In genomic region chr12:72270246-72270645, GRCh38 we compare ENCODE assay signal across 20 cellular contexts. TPM values are rescaled to one million over a fixed set of nuclear protein-coding genes. Genes with fewer than 3 reads are reported as not detected.
A peak's percentile ranks its signal among the peaks of the same experiment; 100 is the strongest.
DNase-seq lines count a peak whose midpoint lies in the region; ATAC-seq, FAIRE-seq and TF ChIP-seq lines count a peak whose summit lies in the region.
"Had no signal": no experiment of that assay in that cellular context is flagged by ENCODE, and none has a peak within 500 bp of the region (broad histone marks: within the 10 kb centered on the region; RNA-seq: fewer than 3 reads in every experiment).

No MANE protein-coding gene starts in this region.

- H4K20me1 ChIP-seq in GM23248 (ENCODE audit: insufficient read depth) = no peaks in the 10 kb centered on the region
- H4K20me1 ChIP-seq: BLaER1 had no signal

- no peaks in the 10 kb centered on the region for H3K36me3 ChIP-seq in GM23248 (ENCODE audit: low read depth)
- H3K36me3 ChIP-seq in kidney (ENCODE audit: control insufficient read depth in 1 of 2, insufficient read depth in 2 of 2, low read length in 2 of 2) = no peaks in the 10 kb centered on the region
- H3K36me3 ChIP-seq: BLaER1 had no signal

- H3K27me3 Mint-ChIP-seq in WTC11 (ENCODE audit: low read depth) = peaks cover 52% of the 10 kb centered on the region
- peaks cover 49% of the 10 kb centered on the region for H3K27me3 Mint-ChIP-seq in activated T-cell treated with anti-CD3 and anti-CD28 coated beads, Interleukin-2, amount 50 U/mL, for 24 hours

- H3K4me1 ChIP-seq in GM23248 (ENCODE audit: insufficient read depth) (no peaks in the 10 kb centered on the region), kidney (ENCODE audit: control insufficient read depth in 1 of 2, insufficient read depth in 1 of 2, low read depth in 1 of 2, low read length in 2 of 2) (peaks cover 3 to 6% of the 10 kb centered on the region in 2 donors), foreskin keratinocyte (no peaks in the 10 kb centered on the region)
- H3K4me1 ChIP-seq: BLaER1 had no signal

- H3K9me3 ChIP-seq in GM23248 (ENCODE audit: low read depth) = no peaks in the 10 kb centered on the region
- H3K9me3 ChIP-seq in kidney (ENCODE audit: control insufficient read depth in 1 of 2, low read length in 2 of 2) = no peaks in the 10 kb centered on the region

- no peak for TF ChIP-seq CTCF in WTC11 (IDR thresholded peaks at IDR 0.05)
- no peak for TF ChIP-seq CTCF in kidney (IDR thresholded peaks at IDR 0.05; ENCODE audit: borderline replicate concordance, extremely low read depth, insufficient read depth)
- TF ChIP-seq CTCF in foreskin keratinocyte (conservative IDR thresholded peaks at IDR 0.05) = no peak

- 30% methylated on average over 2 of the region's 2 CpGs for WGBS in GM23248 (ENCODE audit: low coverage in 1 of 2, low lambda C conversion rate in 2 of 2, missing lambda C conversion rate in 2 of 2), 2 experiments

- H3K9me2 ChIP-seq in GM23248 (ENCODE audit: insufficient read depth) = no peaks in the 10 kb centered on the region

- CTCF ChIA-PET in WTC11 (lab: Charles Lee) = no interaction called here

- no peaks in the 10 kb centered on the region for H3F3A ChIP-seq in GM23248 (ENCODE audit: insufficient read depth)

- ATAC-seq in WTC11 (no peak), foreskin keratinocyte (no peak)
- ATAC-seq: activated naive CD4-positive, alpha-beta T cell treated with anti-CD3 and anti-CD28 coated beads, Interleukin-2, amount 50 U/mL, for 72 hours; T-cell had no signal

- in situ Hi-C loops in GM23248 (cut with MboI) = no loop called here

- POLR2A ChIA-PET in WTC11 (lab: Charles Lee) = no interaction called here

- no peak overlapping the region for H3K4me2 ChIP-seq in GM23248 (ENCODE audit: unreplicated experiment)
- H3K4me2 ChIP-seq: BLaER1 had no signal

- H3K36me3 Mint-ChIP-seq in WTC11 = no peaks in the 10 kb centered on the region
- H3K36me3 Mint-ChIP-seq in activated T-cell treated with anti-CD3 and anti-CD28 coated beads, Interleukin-2, amount 50 U/mL, for 24 hours (ENCODE audit: low read depth) = no peaks in the 10 kb centered on the region
- H3K36me3 Mint-ChIP-seq: T-cell had no signal

- peaks cover 39% of the 10 kb centered on the region for H3K4me1 Mint-ChIP-seq in WTC11
- peaks cover 10% of the 10 kb centered on the region for H3K4me1 Mint-ChIP-seq in activated T-cell treated with anti-CD3 and anti-CD28 coated beads, Interleukin-2, amount 50 U/mL, for 24 hours (ENCODE audit: low read depth)

- H3K27ac ChIP-seq in GM23248 (no peak overlapping the region), kidney (ENCODE audit: low read depth in 2 of 2, low read length in 2 of 2) (peak overlapping the region in 1 of 2 donors; percentile 91), foreskin keratinocyte (no peak overlapping the region)
- H3K27ac ChIP-seq: BLaER1 had no signal

- intact Hi-C loops in kidney (cut with DNase I) = no loop called here

- no peak overlapping the region for H3K27ac Mint-ChIP-seq in WTC11
- no peak overlapping the region for H3K27ac Mint-ChIP-seq in activated T-cell treated with anti-CD3 and anti-CD28 coated beads, Interleukin-2, amount 50 U/mL, for 24 hours
- H3K27ac Mint-ChIP-seq: activated CD4-positive, alpha-beta memory T cell treated with anti-CD3 and anti-CD28 coated beads, Interleukin-2, amount 10 ng/mL, durations not matched to agents 7 days and 5 days; activated naive CD4-positive, alpha-beta T cell treated with anti-CD3 and anti-CD28 coated beads, Interleukin-2, amount 50 U/mL, for 72 hours; T-cell had no signal

- H3K27me3 ChIP-seq in GM23248 (replicated peaks; ENCODE audit: insufficient read depth) (peaks cover 26% of the 10 kb centered on the region), foreskin keratinocyte (peaks cover 75% of the 10 kb centered on the region)

- H3K4me3 Mint-ChIP-seq in WTC11 = peak overlapping the region; percentile 92
- no peak overlapping the region for H3K4me3 Mint-ChIP-seq in activated T-cell treated with anti-CD3 and anti-CD28 coated beads, Interleukin-2, amount 50 U/mL, for 24 hours
- H3K4me3 Mint-ChIP-seq: activated CD4-positive, alpha-beta memory T cell treated with anti-CD3 and anti-CD28 coated beads, Interleukin-2, amount 10 ng/mL, durations not matched to agents 7 days and 5 days; T-cell had no signal

- no peak for FAIRE-seq in kidney (lab: Jason Lieb, UNC)
- FAIRE-seq: islet of Langerhans had no signal

- H3K4me3 ChIP-seq in GM23248 (peak overlapping the region; percentile 71), kidney (ENCODE audit: low read length in 2 of 2) (peak overlapping the region; percentile 81 to 82), skeletal muscle cell (ENCODE audit: low read depth, low read length) (peak overlapping the region; percentile 71)
- H3K4me3 ChIP-seq: BLaER1 had no signal

- no peaks in the 10 kb centered on the region for H3K9me3 Mint-ChIP-seq in WTC11
- H3K9me3 Mint-ChIP-seq in activated T-cell treated with anti-CD3 and anti-CD28 coated beads, Interleukin-2, amount 50 U/mL, for 24 hours = no peaks in the 10 kb centered on the region
- H3K9me3 Mint-ChIP-seq: activated CD4-positive, alpha-beta memory T cell treated with anti-CD3 and anti-CD28 coated beads, Interleukin-2, amount 10 ng/mL, durations not matched to agents 7 days and 5 days; activated naive CD4-positive, alpha-beta T cell treated with anti-CD3 and anti-CD28 coated beads, Interleukin-2, amount 50 U/mL, for 72 hours; T-cell had no signal

- no peak for DNase-seq in GM23248
- DNase-seq in WTC11 (ENCODE audit: low spot score) = no peak
- no peak for DNase-seq in kidney
- no peak for DNase-seq in skeletal muscle cell (ENCODE audit: low read depth)
- DNase-seq in foreskin keratinocyte = no peak
- DNase-seq in NCI-H1105 (lab: John Stamatoyannopoulos, UW) = no peak
- DNase-seq in activated T-cell treated with anti-CD3 and anti-CD28 coated beads, Interleukin-2, amount 50 U/mL, for 24 hours = no peak
- DNase-seq in stimulated activated CD4-positive, alpha-beta T cell treated with anti-CD3 and anti-CD28 coated beads, Interleukin-4, amount 100 ng/mL, for 4 hours = no peak
- DNase-seq: activated CD4-positive, alpha-beta memory T cell treated with anti-CD3 and anti-CD28 coated beads, Interleukin-2, amount 10 ng/mL, durations not matched to agents 7 days and 5 days; activated T-cell treated with anti-CD3 and anti-CD28 coated beads, Interleukin-2, amount 50 U/mL, for 48 hours; caudate nucleus; effector CD8-positive, alpha-beta T cell; MM.1S; NCI-H1694 treated with DMSO at 0.1 percent for 48 hours; nucleus accumbens; stimulated activated CD4-positive, alpha-beta T cell treated with anti-CD3 and anti-CD28 coated beads, Interleukin-2, amount 100 ng/mL, for 48 hours; T-cell had no signal

- peaks cover 4% of the 10 kb centered on the region; the same call in 1 of the 2 replicates for H3K79me2 ChIP-seq in GM23248 (ENCODE audit: insufficient read depth)

- H3K9ac ChIP-seq in GM23248 (no peak overlapping the region), kidney (ENCODE audit: low read length in 2 of 2) (peak overlapping the region in 1 of 2 donors; percentile 89)
- H3K9ac ChIP-seq: BLaER1 had no signal

- no peak overlapping the region for H2AFZ ChIP-seq in GM23248

TF ChIP-seq in WTC11, 78 proteins besides CTCF, POLR2A, EP300 and RAD21 (continues in another document):
- TF ChIP-seq TCF7 (CRISPR knock-in tag; IDR thresholded peaks at IDR 0.05; ENCODE audit: low read depth) = no peak
- TF ChIP-seq JUN (CRISPR knock-in tag; IDR thresholded peaks at IDR 0.05) = no peak
- TF ChIP-seq ARID4B (CRISPR knock-in tag; IDR thresholded peaks at IDR 0.05; ENCODE audit: borderline replicate concordance) = no peak

RNA-seq across cellular contexts. Expression of gene TRHDE, which starts 1.9 kb away (rescaled TPM):
- 2.8 and 9.2 TPM in 2 replicates for total RNA-seq in GM23248 (2014; rRNA removed; shearing (Covaris generic))
- polyA plus RNA-seq in GM23248 (2016; fragmentation: Nextera tagmentation; extraction: Ambion mirVana) (1.4 and 1.5 TPM in 2 replicates), kidney (ENCODE audit: insufficient read depth, low read depth, low replicate concordance) (1.6 TPM), foreskin keratinocyte (0.10 and 0.21 TPM in 2 replicates)
- total RNA-seq in WTC11 (2021) (1.6 to 5.5 TPM (median 3.8 TPM) in 3 replicates), kidney (18.6 TPM), foreskin keratinocyte (0.49 and 0.78 TPM in 2 replicates)
- total RNA-seq: activated CD4-positive, alpha-beta memory T cell treated with anti-CD3 and anti-CD28 coated beads, Interleukin-2, amount 10 ng/mL, durations not matched to agents 7 days and 5 days; activated naive CD4-positive, alpha-beta T cell treated with anti-CD3 and anti-CD28 coated beads, Interleukin-2, amount 50 U/mL, for 72 hours had no signal
